ENCODE assay signal across 24 cellular contexts in genomic region chr13:98514268-98514667, GRCh38.
DNase-seq lines count a peak whose midpoint lies in the region; ATAC-seq and TF ChIP-seq lines count a peak whose summit lies in the region.
"Had no signal": no experiment of that assay in that cellular context is flagged by ENCODE, and none has a peak within 500 bp of the region (broad histone marks: within the 10 kb centered on the region; RNA-seq: fewer than 3 reads in every experiment).

No MANE protein-coding gene starts in this region.

- H2AFZ ChIP-seq in H9 (ENCODE audit: low read length), result no peak overlapping the region
- H2AFZ ChIP-seq: GM23248 had no signal

- no peaks in the 10 kb centered on the region for H3K27me3 ChIP-seq in H9 (ENCODE audit: insufficient read depth, low read length)
- H3K27me3 ChIP-seq: spleen, upper lobe of left lung had no signal

- H3K18ac ChIP-seq in H9 (ENCODE audit: insufficient read length, low read depth, low read length), result no peak overlapping the region

- H2BK12ac ChIP-seq in H9 (ENCODE audit: insufficient read length, low read depth, low read length), result no peak overlapping the region

- no peak overlapping the region for H3T11ph ChIP-seq in H9 (ENCODE audit: low read length)

- H3K27ac Mint-ChIP-seq in T-helper 1 cell treated with Interleukin-12 subunit alpha and Interleukin-12 subunit beta and Interleukin-4 antibody, amounts not matched to agents 30 μg/mL and 1 μg/mL, for 36 hours, result peak overlapping the region; percentile 39
- peak overlapping the region; percentile 95 for H3K27ac Mint-ChIP-seq in stimulated activated naive CD8-positive, alpha-beta T cell treated with anti-CD3 and anti-CD28 coated beads, Interleukin-15, Interleukin-2, amounts not matched to agents 100 ng/mL and 50 ng/mL, for 24 hours
- peak overlapping the region; percentile 94 for H3K27ac Mint-ChIP-seq in activated naive CD8-positive, alpha-beta T cell treated with anti-CD3 and anti-CD28 coated beads, Interleukin-2, amount 50 U/mL, for 24 hours
- peak overlapping the region; percentile 59 for H3K27ac Mint-ChIP-seq in type B pancreatic cell
- H3K27ac Mint-ChIP-seq in H9, result no peak overlapping the region

- no peak overlapping the region for H3K4ac ChIP-seq in H9 (ENCODE audit: low read depth, low read length)

- peaks cover 16% of the 10 kb centered on the region for H3K79me1 ChIP-seq in H9 (ENCODE audit: insufficient read depth, low read depth, low read length, poor library complexity, severe bottlenecking)

- H3K9me3 Mint-ChIP-seq in T-helper 1 cell treated with Interleukin-12 subunit alpha and Interleukin-12 subunit beta and Interleukin-4 antibody, amounts not matched to agents 30 μg/mL and 1 μg/mL, for 36 hours, result no peaks in the 10 kb centered on the region
- no peaks in the 10 kb centered on the region for H3K9me3 Mint-ChIP-seq in stimulated activated naive CD8-positive, alpha-beta T cell treated with anti-CD3 and anti-CD28 coated beads, Interleukin-15, Interleukin-2, amounts not matched to agents 100 ng/mL and 50 ng/mL, for 24 hours
- no peaks in the 10 kb centered on the region for H3K9me3 Mint-ChIP-seq in activated naive CD8-positive, alpha-beta T cell treated with anti-CD3 and anti-CD28 coated beads, Interleukin-2, amount 50 U/mL, for 24 hours
- H3K9me3 Mint-ChIP-seq in type B pancreatic cell (no peaks in the 10 kb centered on the region), H9 (no peaks in the 10 kb centered on the region)
- H3K9me3 Mint-ChIP-seq: activated CD4-positive, alpha-beta T cell treated with anti-CD3 and anti-CD28 coated beads, Interleukin-2, amount 10 ng/mL, durations not matched to agents 7 days and 5 days had no signal

- H3K56ac ChIP-seq in H9 (ENCODE audit: insufficient read length, low read depth, low read length), result no peak overlapping the region

- no peak overlapping the region for H2BK5ac ChIP-seq in H9 (ENCODE audit: insufficient read length, low read length)

- H4K91ac ChIP-seq in H9 (ENCODE audit: insufficient read length, low read depth, low read length), result no peak overlapping the region

- no peak overlapping the region for H3K14ac ChIP-seq in H9 (ENCODE audit: insufficient read depth, low read length)

- H3K4me2 ChIP-seq in H9 (ENCODE audit: insufficient read depth, insufficient read length, low read length), result no peak overlapping the region

- peaks cover 68% of the 10 kb centered on the region for H3K4me1 Mint-ChIP-seq in T-helper 1 cell treated with Interleukin-12 subunit alpha and Interleukin-12 subunit beta and Interleukin-4 antibody, amounts not matched to agents 30 μg/mL and 1 μg/mL, for 36 hours (ENCODE audit: low read depth)
- H3K4me1 Mint-ChIP-seq in stimulated activated naive CD8-positive, alpha-beta T cell treated with anti-CD3 and anti-CD28 coated beads, Interleukin-15, Interleukin-2, amounts not matched to agents 100 ng/mL and 50 ng/mL, for 24 hours (ENCODE audit: low read depth), result peaks cover 100% of the 10 kb centered on the region
- peaks cover 97% of the 10 kb centered on the region for H3K4me1 Mint-ChIP-seq in activated naive CD8-positive, alpha-beta T cell treated with anti-CD3 and anti-CD28 coated beads, Interleukin-2, amount 50 U/mL, for 24 hours
- H3K4me1 Mint-ChIP-seq in type B pancreatic cell (ENCODE audit: unreplicated experiment) (peaks cover 36% of the 10 kb centered on the region), H9 (peaks cover 20 to 33% of the 10 kb centered on the region in 2 experiments)

- no peak overlapping the region for H3K23ac ChIP-seq in H9 (ENCODE audit: insufficient read length, low read depth, low read length)

- H3K4me1 ChIP-seq in H9 (ENCODE audit: insufficient read depth, low read length), result no peaks in the 10 kb centered on the region

- H3K23me2 ChIP-seq in H9 (ENCODE audit: insufficient read length, low read depth, low read length, poor library complexity, severe bottlenecking), result no peaks in the 10 kb centered on the region

- no peak overlapping the region for H4K5ac ChIP-seq in H9 (ENCODE audit: insufficient read length, low read depth, low read length)

- no peak overlapping the region for H3K9ac ChIP-seq in H9 (ENCODE audit: extremely low read depth, insufficient read length, low read length)
- H3K9ac ChIP-seq: GM23248 had no signal

- H3K36me3 Mint-ChIP-seq in T-helper 1 cell treated with Interleukin-12 subunit alpha and Interleukin-12 subunit beta and Interleukin-4 antibody, amounts not matched to agents 30 μg/mL and 1 μg/mL, for 36 hours (ENCODE audit: low read depth), result peaks cover 36% of the 10 kb centered on the region
- peaks cover 63% of the 10 kb centered on the region for H3K36me3 Mint-ChIP-seq in stimulated activated naive CD8-positive, alpha-beta T cell treated with anti-CD3 and anti-CD28 coated beads, Interleukin-15, Interleukin-2, amounts not matched to agents 100 ng/mL and 50 ng/mL, for 24 hours (ENCODE audit: low read depth)
- peaks cover 51% of the 10 kb centered on the region for H3K36me3 Mint-ChIP-seq in activated naive CD8-positive, alpha-beta T cell treated with anti-CD3 and anti-CD28 coated beads, Interleukin-2, amount 50 U/mL, for 24 hours (ENCODE audit: low read depth)
- H3K36me3 Mint-ChIP-seq in type B pancreatic cell (peaks cover 31% of the 10 kb centered on the region), H9 (ENCODE audit: insufficient read depth in 1 of 3, low read depth in 3 of 3) (peaks cover 14 to 30% (median 15%) of the 10 kb centered on the region in 3 experiments; a peak in 6 of 7 replicates)

- no peak overlapping the region for H2BK15ac ChIP-seq in H9 (ENCODE audit: low read depth, low read length)

- H2BK20ac ChIP-seq in H9 (ENCODE audit: low read depth, low read length, poor library complexity, severe bottlenecking), result no peak overlapping the region

- no peak overlapping the region for H2AK5ac ChIP-seq in H9 (ENCODE audit: insufficient read length, low read length)

- H4K8ac ChIP-seq in H9 (replicated peaks; ENCODE audit: insufficient read length, low read depth, low read length), result no peak overlapping the region

- H4K20me1 ChIP-seq in H9 (ENCODE audit: control insufficient read depth, insufficient read depth, insufficient read length), result no peaks in the 10 kb centered on the region

- no peak for ATAC-seq in stimulated activated naive CD8-positive, alpha-beta T cell treated with anti-CD3 and anti-CD28 coated beads, Interleukin-15, Interleukin-2, amounts not matched to agents 100 U/mL and 50 U/mL, for 24 hours
- no peak for ATAC-seq in activated naive CD8-positive, alpha-beta T cell treated with anti-CD3 and anti-CD28 coated beads, Interleukin-2, amount 50 U/mL, for 24 hours

- no peak overlapping the region for H3K27ac ChIP-seq in H9 (ENCODE audit: insufficient read length, low read depth, low read length)
- H3K27ac ChIP-seq: 22Rv1, GM23248, upper lobe of left lung had no signal

- no CpG with 5 or more reads among the region's 1 CpG for WGBS in H9 (ENCODE audit: extremely low coverage, insufficient read length, low lambda C conversion rate)

- peaks cover 19% of the 10 kb centered on the region; the same call in 1 of the 2 replicates for H3K79me2 ChIP-seq in H9 (ENCODE audit: insufficient read depth, low read length)

- no peaks in the 10 kb centered on the region for H3K9me3 ChIP-seq in H9 (ENCODE audit: control insufficient read depth, low read depth, low read length)
- H3K9me3 ChIP-seq: spleen, upper lobe of left lung had no signal

- peak overlapping the region; percentile 58 for H3K4me3 Mint-ChIP-seq in T-helper 1 cell treated with Interleukin-12 subunit alpha and Interleukin-12 subunit beta and Interleukin-4 antibody, amounts not matched to agents 30 μg/mL and 1 μg/mL, for 36 hours
- peak overlapping the region; percentile 52 for H3K4me3 Mint-ChIP-seq in stimulated activated naive CD8-positive, alpha-beta T cell treated with anti-CD3 and anti-CD28 coated beads, Interleukin-15, Interleukin-2, amounts not matched to agents 100 ng/mL and 50 ng/mL, for 24 hours
- H3K4me3 Mint-ChIP-seq in activated naive CD8-positive, alpha-beta T cell treated with anti-CD3 and anti-CD28 coated beads, Interleukin-2, amount 50 U/mL, for 24 hours, result peak overlapping the region; percentile 62
- no peak overlapping the region for H3K4me3 Mint-ChIP-seq in type B pancreatic cell
- H3K4me3 Mint-ChIP-seq in H9, result no peak overlapping the region
- H3K4me3 Mint-ChIP-seq: activated CD4-positive, alpha-beta T cell treated with anti-CD3 and anti-CD28 coated beads, Interleukin-2, amount 10 ng/mL, durations not matched to agents 7 days and 5 days had no signal

- DNase-seq in T-helper 1 cell, result no peak
- no peak for DNase-seq in stimulated activated naive CD8-positive, alpha-beta T cell treated with anti-CD3 and anti-CD28 coated beads, Interleukin-15, Interleukin-2, amounts not matched to agents 100 U/mL and 50 U/mL, for 24 hours
- DNase-seq in activated naive CD8-positive, alpha-beta T cell treated with anti-CD3 and anti-CD28 coated beads, Interleukin-2, amount 50 U/mL, for 24 hours, result no peak
- DNase-seq in type B pancreatic cell (ENCODE audit: extremely low spot score, unreplicated experiment), result no peak
- DNase-seq in H9, result no peak
- no peak for DNase-seq in NOMO-1 treated with dmso at 0.1 percent for 144 hours (lab: John Stamatoyannopoulos, UW; ENCODE audit: unreplicated experiment)
- DNase-seq: activated CD4-positive, alpha-beta T cell treated with anti-CD3 and anti-CD28 coated beads, Interleukin-2, amount 10 ng/mL, durations not matched to agents 7 days and 5 days; COR-L47; cortex of kidney; DMS79 treated with DMSO at 0.1 percent for 48 hours; GM23248; kidney glomerular epithelial cell; NCI-H1105; NCI-H2081; NCI-H82; retina; SHP77 treated with DMSO at 0.1 percent for 48 hours; spleen; stimulated activated CD4-positive, alpha-beta T cell treated with anti-CD3 and anti-CD28 coated beads, Interleukin-4, amount 100 ng/mL, for 24 hours; SW 1271; upper lobe of left lung had no signal

- H3K27me3 Mint-ChIP-seq in T-helper 1 cell treated with Interleukin-12 subunit alpha and Interleukin-12 subunit beta and Interleukin-4 antibody, amounts not matched to agents 30 μg/mL and 1 μg/mL, for 36 hours (ENCODE audit: low read depth), result no peaks in the 10 kb centered on the region
- H3K27me3 Mint-ChIP-seq in stimulated activated naive CD8-positive, alpha-beta T cell treated with anti-CD3 and anti-CD28 coated beads, Interleukin-15, Interleukin-2, amounts not matched to agents 100 ng/mL and 50 ng/mL, for 24 hours, result no peaks in the 10 kb centered on the region
- no peaks in the 10 kb centered on the region for H3K27me3 Mint-ChIP-seq in activated naive CD8-positive, alpha-beta T cell treated with anti-CD3 and anti-CD28 coated beads, Interleukin-2, amount 50 U/mL, for 24 hours
- H3K27me3 Mint-ChIP-seq in type B pancreatic cell, result no peaks in the 10 kb centered on the region
- H3K27me3 Mint-ChIP-seq in H9 (ENCODE audit: low read depth), result no peaks in the 10 kb centered on the region
- H3K27me3 Mint-ChIP-seq: activated CD4-positive, alpha-beta T cell treated with anti-CD3 and anti-CD28 coated beads, Interleukin-2, amount 10 ng/mL, durations not matched to agents 7 days and 5 days had no signal

- H2BK120ac ChIP-seq in H9 (ENCODE audit: low read depth, low read length, poor library complexity, severe bottlenecking), result no peak overlapping the region

- TF ChIP-seq CTCF in type B pancreatic cell (conservative IDR thresholded peaks at IDR 0.05) (no peak), H9 (conservative IDR thresholded peaks at IDR 0.05) (no peak)

Comparison
In these comparisons a context has a peak if more than half of its experiments do, and no peak if none do; other contexts are left out.
1. H3K27ac Mint-ChIP-seq: peak in T-helper 1 cell treated with Interleukin-12 subunit alpha and Interleukin-12 subunit beta and Interleukin-4 antibody, amounts not matched to agents 30 μg/mL and 1 μg/mL, for 36 hours (single experiment), stimulated activated naive CD8-positive, alpha-beta T cell treated with anti-CD3 and anti-CD28 coated beads, Interleukin-15, Interleukin-2, amounts not matched to agents 100 ng/mL and 50 ng/mL, for 24 hours (single experiment), activated naive CD8-positive, alpha-beta T cell treated with anti-CD3 and anti-CD28 coated beads, Interleukin-2, amount 50 U/mL, for 24 hours (single experiment) and type B pancreatic cell (single experiment); none in H9 (0 of 3).
2. H3K4me3 Mint-ChIP-seq: peak in T-helper 1 cell treated with Interleukin-12 subunit alpha and Interleukin-12 subunit beta and Interleukin-4 antibody, amounts not matched to agents 30 μg/mL and 1 μg/mL, for 36 hours (single experiment), stimulated activated naive CD8-positive, alpha-beta T cell treated with anti-CD3 and anti-CD28 coated beads, Interleukin-15, Interleukin-2, amounts not matched to agents 100 ng/mL and 50 ng/mL, for 24 hours (single experiment) and activated naive CD8-positive, alpha-beta T cell treated with anti-CD3 and anti-CD28 coated beads, Interleukin-2, amount 50 U/mL, for 24 hours (single experiment); none in type B pancreatic cell (single experiment) and H9 (0 of 2).